15 cellular contexts compared by ENCODE assay signal in the genomic region with DNA sequence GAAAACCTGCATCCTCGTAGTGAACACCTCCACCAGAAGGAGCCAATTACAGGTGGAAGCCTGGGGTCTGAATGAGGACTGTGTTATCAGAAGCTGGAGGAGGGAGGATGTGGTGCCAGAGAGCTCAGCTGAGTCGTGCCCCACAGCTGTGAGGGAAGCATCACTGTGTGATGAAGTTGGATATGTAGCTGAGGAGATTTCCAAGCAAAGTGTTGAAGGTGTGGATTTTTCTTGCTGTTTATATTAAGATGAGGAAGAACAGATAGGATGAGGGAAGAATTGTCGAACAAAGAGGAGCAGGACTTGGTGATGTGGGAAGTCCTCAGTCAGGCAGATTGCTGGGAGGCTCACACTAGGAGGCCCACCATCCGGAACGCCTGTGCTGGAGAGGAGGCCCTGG. TPM values are rescaled to one million over a fixed set of nuclear protein-coding genes. Genes with fewer than 3 reads are reported as not detected.
A peak's percentile ranks its signal among the peaks of the same experiment; 100 is the strongest.
DNase-seq lines count a peak whose midpoint lies in the region; ATAC-seq, FAIRE-seq and TF ChIP-seq lines count a peak whose summit lies in the region.
"Had no signal": no experiment of that assay in that cellular context is flagged by ENCODE, and none has a peak within 500 bp of the region (broad histone marks: within the 10 kb centered on the region; RNA-seq: fewer than 3 reads in every experiment).

No MANE protein-coding gene starts in this region.

- H3K4me3 ChIP-seq in HepG2 (replicated peaks in 1 of 3; ENCODE audit: insufficient read depth in 1 of 3, low read depth in 2 of 3, low read length in 3 of 3) = no peak overlapping the region
- H3K4me3 ChIP-seq in right lobe of liver = no peak overlapping the region
- H3K4me3 ChIP-seq in H1 (ENCODE audit: extremely low read depth in 1 of 4, insufficient read depth in 2 of 4, low read depth in 3 of 4, low read length in 4 of 4) = no peak overlapping the region
- no peak overlapping the region for H3K4me3 ChIP-seq in sigmoid colon
- no peak overlapping the region for H3K4me3 ChIP-seq in heart left ventricle
- H3K4me3 ChIP-seq: K562 had no signal

- H4K20me1 ChIP-seq in HepG2 (ENCODE audit: insufficient read depth, low read length) (peaks cover 23% of the 10 kb centered on the region; the same call in 1 of the 2 replicates), H1 (replicated peaks in 1 of 2; ENCODE audit: control insufficient read depth in 1 of 2, insufficient read depth in 2 of 2, low read length in 2 of 2) (peaks cover 0 to 7% of the 10 kb centered on the region in 2 experiments)

- H2BK5ac ChIP-seq in H1 (ENCODE audit: low read depth, low read length) = peak overlapping the region; percentile 35; the same call in 1 of the 2 replicates

- in situ Hi-C loops in HepG2 (cut with HindIII; ENCODE audit: extremely low pct_ligation_motif_present, low pct_unique_long_range_greater_than_20kb) = no loop called here

- intact Hi-C loops in HepG2 (cut with micrococcal nuclease; ENCODE audit: unreplicated experiment) = no loop called here
- intact Hi-C loops in right lobe of liver (cut with DNase I) = no loop called here
- intact Hi-C loops in sigmoid colon (cut with DNase I) = loop anchor here (5.0 kb wide), 1 partner anchor 35 kb away; no protein-coding TSS in a partner anchor
- intact Hi-C loops in activated T-helper 1 cell treated with anti-CD3 and anti-CD28 coated beads, Interleukin-12 subunit alpha, Interleukin-12 subunit beta, Interleukin-2, Interleukin-4 antibody, amounts not matched to agents 30 ng/mL and 10 ng/mL and 1 ng/mL, durations not matched to agents 14 hours and 24 hours and 36 hours (cut with micrococcal nuclease) = no loop called here
- intact Hi-C loops in heart left ventricle (cut with DNase I) = loop anchor here in 3 of 10 donors (5.0 to 10.0 kb wide), 4 partner anchors 45 to 342 kb away; no protein-coding TSS in a partner anchor

- no peak for DNase-seq in HepG2 (ENCODE audit: low spot score)
- DNase-seq in right lobe of liver = no peak
- no peak for DNase-seq in H1 (ENCODE audit: low read depth in 1 of 2, low spot score in 2 of 2)
- DNase-seq in sigmoid colon = peak; percentile 38
- DNase-seq in foreskin keratinocyte = no peak
- DNase-seq in OCI-M1 (lab: John Stamatoyannopoulos, UW) = no peak
- no peak for DNase-seq in activated T-helper 1 cell treated with anti-CD3 and anti-CD28 coated beads, Interleukin-12 subunit alpha, Interleukin-12 subunit beta, Interleukin-2, Interleukin-4 antibody, amounts not matched to agents 30 ng/mL and 10 ng/mL and 1 ng/mL, durations not matched to agents 14 hours and 24 hours and 36 hours (ENCODE audit: low spot score)
- no peak for DNase-seq in heart left ventricle
- DNase-seq: GF-D8, NCI-H1092, NCI-H446, NCI-H748 treated with DMSO at 0.1 percent for 48 hours, SK-N-SH had no signal

- H3K56ac ChIP-seq in H1 (replicated peaks; ENCODE audit: insufficient read length, low read depth, low read length) = no peak overlapping the region

- peaks cover 34% of the 10 kb centered on the region for H3K79me1 ChIP-seq in H1 (ENCODE audit: low read depth, low read length)

- TF ChIP-seq CTCF in HepG2 (CRISPR knock-in tag; IDR thresholded peaks at IDR 0.05) = no peak
- no peak for TF ChIP-seq CTCF in right lobe of liver (IDR thresholded peaks at IDR 0.05)
- no peak for TF ChIP-seq CTCF in H1 (IDR thresholded peaks at IDR 0.05; ENCODE audit: control extremely low read depth in 1 of 3, insufficient read depth in 1 of 3, low read depth in 1 of 3, low read length in 3 of 3)
- TF ChIP-seq CTCF in sigmoid colon (IDR thresholded peaks at IDR 0.05) = no peak
- TF ChIP-seq CTCF in foreskin keratinocyte (conservative IDR thresholded peaks at IDR 0.05) = no peak
- no peak for TF ChIP-seq CTCF in heart left ventricle (IDR thresholded peaks at IDR 0.05)

- no peak for ATAC-seq in HepG2
- ATAC-seq in right lobe of liver = no peak
- no peak for ATAC-seq in foreskin keratinocyte
- no peak for ATAC-seq in heart left ventricle
- ATAC-seq: K562 had no signal

- no peak overlapping the region for H3K4me3 Mint-ChIP-seq in activated T-helper 1 cell treated with anti-CD3 and anti-CD28 coated beads, Interleukin-12 subunit alpha, Interleukin-12 subunit beta, Interleukin-2, Interleukin-4 antibody, amounts not matched to agents 30 ng/mL and 10 ng/mL and 1 ng/mL, durations not matched to agents 14 hours and 24 hours and 36 hours

- H3K27ac ChIP-seq in HepG2 (ENCODE audit: extremely low read length, insufficient read depth, low read length) = no peak overlapping the region
- no peak overlapping the region for H3K27ac ChIP-seq in right lobe of liver
- H3K27ac ChIP-seq in H1 (ENCODE audit: low read depth, low read length) = no peak overlapping the region
- H3K27ac ChIP-seq in sigmoid colon = no peak overlapping the region
- no peak overlapping the region for H3K27ac ChIP-seq in foreskin keratinocyte
- no peak overlapping the region for H3K27ac ChIP-seq in heart left ventricle

- peaks cover 11% of the 10 kb centered on the region for H3K36me3 Mint-ChIP-seq in activated T-helper 1 cell treated with anti-CD3 and anti-CD28 coated beads, Interleukin-12 subunit alpha, Interleukin-12 subunit beta, Interleukin-2, Interleukin-4 antibody, amounts not matched to agents 30 ng/mL and 10 ng/mL and 1 ng/mL, durations not matched to agents 14 hours and 24 hours and 36 hours (ENCODE audit: low read depth)

- FAIRE-seq in HepG2 (lab: Jason Lieb, UNC) (no peak), H1 (lab: Jason Lieb, UNC) (no peak)
- FAIRE-seq: D721Med, K562 had no signal

- no peak overlapping the region for H2BK15ac ChIP-seq in H1 (ENCODE audit: low read length)

- no peak overlapping the region for H3K18ac ChIP-seq in H1 (ENCODE audit: extremely low read depth, low read length)

- H3K36me3 ChIP-seq in HepG2 (replicated peaks in 1 of 2; ENCODE audit: control insufficient read depth in 1 of 2, insufficient read depth in 2 of 2, low read length in 2 of 2) = peaks cover 3 to 5% of the 10 kb centered on the region in 2 experiments; a peak in 3 of 5 replicates
- H3K36me3 ChIP-seq in right lobe of liver = peaks cover 0 to 3% (median 0%) of the 10 kb centered on the region in 4 donors
- no peaks in the 10 kb centered on the region; a peak in 3 of 8 replicates for H3K36me3 ChIP-seq in H1 (ENCODE audit: control insufficient read depth in 2 of 4, insufficient read depth in 4 of 4, low read length in 3 of 4)
- H3K36me3 ChIP-seq in sigmoid colon = no peaks in the 10 kb centered on the region
- peaks cover 0 to 27% (median 0%) of the 10 kb centered on the region in 9 donors for H3K36me3 ChIP-seq in heart left ventricle

- H3K27me3 Mint-ChIP-seq in activated T-helper 1 cell treated with anti-CD3 and anti-CD28 coated beads, Interleukin-12 subunit alpha, Interleukin-12 subunit beta, Interleukin-2, Interleukin-4 antibody, amounts not matched to agents 30 ng/mL and 10 ng/mL and 1 ng/mL, durations not matched to agents 14 hours and 24 hours and 36 hours (ENCODE audit: insufficient read depth) = peaks cover 14% of the 10 kb centered on the region

- no peak overlapping the region for H4K5ac ChIP-seq in H1 (ENCODE audit: insufficient read length, low read depth, low read length)

- H3K9me3 ChIP-seq in HepG2 (ENCODE audit: low read length) = no peaks in the 10 kb centered on the region
- no peaks in the 10 kb centered on the region for H3K9me3 ChIP-seq in right lobe of liver
- no peaks in the 10 kb centered on the region for H3K9me3 ChIP-seq in H1 (ENCODE audit: insufficient read depth in 2 of 2, low read depth in 1 of 2, low read length in 1 of 2)
- no peaks in the 10 kb centered on the region for H3K9me3 ChIP-seq in sigmoid colon
- peaks cover 0 to 8% (median 0%) of the 10 kb centered on the region in 12 donors for H3K9me3 ChIP-seq in heart left ventricle
- H3K9me3 ChIP-seq: SK-N-SH had no signal

- CTCF ChIA-PET in HepG2 (lab: Yijun Ruan, JAX; ENCODE audit: low intra/inter-chr PET ratio, low total read pairs) = no interaction called here
- CTCF ChIA-PET in H1 (lab: Charles Lee; ENCODE audit: partially characterized antibody) = interaction anchor here (1.4 to 1.6 kb wide), 2 partner anchors 10 to 29 kb away, joined by 3 read pairs; no protein-coding TSS in a partner anchor

- H3K9ac ChIP-seq in HepG2 (ENCODE audit: insufficient read depth, low read depth, low read length) (no peak overlapping the region), H1 (replicated peaks in 1 of 4; ENCODE audit: extremely low read depth in 1 of 4, low read depth in 3 of 4, low read length in 3 of 4) (no peak overlapping the region)
- H3K9ac ChIP-seq: SK-N-SH had no signal

- TF ChIP-seq EP300 in HepG2 (IDR thresholded peaks at IDR 0.05; ENCODE audit: low read depth in 2 of 2, low read length in 2 of 2) = no peak
- TF ChIP-seq EP300 in HepG2 (CRISPR knock-in tag; IDR thresholded peaks at IDR 0.05; ENCODE audit: borderline replicate concordance) = no peak
- no peak for TF ChIP-seq EP300 in H1 (IDR thresholded peaks at IDR 0.05; ENCODE audit: borderline replicate concordance in 1 of 2, low read depth in 2 of 2, low read length in 2 of 2)
- TF ChIP-seq EP300 in sigmoid colon (IDR thresholded peaks at IDR 0.05) = no peak

- H3K4me1 ChIP-seq in HepG2 (ENCODE audit: insufficient read depth, low read length) = peaks cover 78% of the 10 kb centered on the region
- H3K4me1 ChIP-seq in right lobe of liver = peaks cover 0 to 55% (median 11%) of the 10 kb centered on the region in 4 donors
- H3K4me1 ChIP-seq in H1 (replicated peaks in 1 of 4; ENCODE audit: control insufficient read depth in 3 of 4, insufficient read depth in 4 of 4, low read length in 3 of 4) = peaks cover 0 to 8% (median 6%) of the 10 kb centered on the region in 4 experiments; a peak in 5 of 7 replicates
- peaks cover 0 to 31% (median 15%) of the 10 kb centered on the region in 4 donors for H3K4me1 ChIP-seq in sigmoid colon
- no peaks in the 10 kb centered on the region for H3K4me1 ChIP-seq in foreskin keratinocyte
- peaks cover 0 to 34% (median 12%) of the 10 kb centered on the region in 12 donors for H3K4me1 ChIP-seq in heart left ventricle

- no peak overlapping the region for H2BK120ac ChIP-seq in H1 (replicated peaks; ENCODE audit: low read depth, low read length)

- H3K79me2 ChIP-seq in HepG2 (ENCODE audit: insufficient read depth, low read length) (peaks cover 81% of the 10 kb centered on the region), H1 (ENCODE audit: control insufficient read depth in 1 of 2, insufficient read depth in 2 of 2, low read length in 2 of 2) (peaks cover 7 to 64% of the 10 kb centered on the region in 2 experiments)

- TF ChIP-seq POLR2A in HepG2 (IDR thresholded peaks at IDR 0.05; ENCODE audit: insufficient read depth in 1 of 2, low read depth in 2 of 2, low read length in 2 of 2) (no peak), right lobe of liver (IDR thresholded peaks at IDR 0.05) (no peak), H1 (IDR thresholded peaks at IDR 0.05; ENCODE audit: control extremely low read depth in 1 of 2, low read depth in 2 of 2, low read length in 2 of 2) (no peak), sigmoid colon (IDR thresholded peaks at IDR 0.05) (no peak), heart left ventricle (IDR thresholded peaks at IDR 0.05) (no peak)

- H3K4me1 Mint-ChIP-seq in activated T-helper 1 cell treated with anti-CD3 and anti-CD28 coated beads, Interleukin-12 subunit alpha, Interleukin-12 subunit beta, Interleukin-2, Interleukin-4 antibody, amounts not matched to agents 30 ng/mL and 10 ng/mL and 1 ng/mL, durations not matched to agents 14 hours and 24 hours and 36 hours (ENCODE audit: low read depth) = peaks cover 31% of the 10 kb centered on the region

- H4K8ac ChIP-seq in H1 (ENCODE audit: extremely low read depth, insufficient read depth, low read length) = no peak overlapping the region

- H2AFZ ChIP-seq in HepG2 (ENCODE audit: low read length) (no peak overlapping the region), H1 (ENCODE audit: low read length) (no peak overlapping the region)

- H3K27ac Mint-ChIP-seq in activated T-helper 1 cell treated with anti-CD3 and anti-CD28 coated beads, Interleukin-12 subunit alpha, Interleukin-12 subunit beta, Interleukin-2, Interleukin-4 antibody, amounts not matched to agents 30 ng/mL and 10 ng/mL and 1 ng/mL, durations not matched to agents 14 hours and 24 hours and 36 hours = no peak overlapping the region

- H3K9me3 Mint-ChIP-seq in activated T-helper 1 cell treated with anti-CD3 and anti-CD28 coated beads, Interleukin-12 subunit alpha, Interleukin-12 subunit beta, Interleukin-2, Interleukin-4 antibody, amounts not matched to agents 30 ng/mL and 10 ng/mL and 1 ng/mL, durations not matched to agents 14 hours and 24 hours and 36 hours = no peaks in the 10 kb centered on the region

- no peak overlapping the region for H2BK12ac ChIP-seq in H1 (ENCODE audit: low read depth, low read length)

- BruUV-seq in HepG2 (replicated peaks; lab: Mats Ljungman, UMichigan) = no TSS peak

- H3K4me2 ChIP-seq in HepG2 (ENCODE audit: low read depth, low read length) (peak overlapping the region; percentile 36; the same call in 1 of the 2 replicates), H1 (ENCODE audit: insufficient read depth in 1 of 2, low read depth in 2 of 2, low read length in 2 of 2) (no peak overlapping the region)
- H3K4me2 ChIP-seq: SK-N-SH had no signal

- H3K14ac ChIP-seq in H1 (ENCODE audit: insufficient read length) = no peak overlapping the region

- H2AK5ac ChIP-seq in H1 (ENCODE audit: low read depth, low read length) = no peak overlapping the region

- H4K91ac ChIP-seq in H1 (replicated peaks; ENCODE audit: insufficient read length, low read length) = no peak overlapping the region

- no peak overlapping the region for H2BK20ac ChIP-seq in H1 (ENCODE audit: low read length)

- no peak for TF ChIP-seq RAD21 in HepG2 (CRISPR knock-in tag; IDR thresholded peaks at IDR 0.05)
- TF ChIP-seq RAD21 in H1 (IDR thresholded peaks at IDR 0.05 in 1 of 2, conservative IDR thresholded peaks at IDR 0.05 in 1 of 2; ENCODE audit: low read depth in 2 of 2, low read length in 2 of 2) = no peak

- H3K23ac ChIP-seq in H1 (ENCODE audit: insufficient read length) = no peak overlapping the region

- 89% methylated on average over 3 of the region's 5 CpGs for WGBS in HepG2 (ENCODE audit: low lambda C conversion rate)
- WGBS in right lobe of liver (ENCODE audit: insufficient coverage, low coverage, low lambda C conversion rate, missing lambda C conversion rate) = 76% methylated on average over 4 of the region's 5 CpGs
- WGBS in H1 (ENCODE audit: extremely low coverage in 1 of 2, insufficient coverage in 1 of 2, insufficient read length in 1 of 2, insufficient replicate concordance in 2 of 2, low coverage in 1 of 2, low lambda C conversion rate in 2 of 2, missing lambda C conversion rate in 1 of 2), 2 experiments = 82% methylated on average over 5 of the region's 5 CpGs; no CpG with 5 or more reads in 1 of the 2 experiments
- WGBS in sigmoid colon, 2 donors = 88 to 90% methylated on average over 5 of the region's 5 CpGs
- 90 to 94% (median 93%) methylated on average over 5 of the region's 5 CpGs for WGBS in heart left ventricle, 4 donors

- H3K4ac ChIP-seq in H1 (replicated peaks; ENCODE audit: insufficient read length, low read depth, low read length) = no peak overlapping the region

- H3K23me2 ChIP-seq in H1 (ENCODE audit: low read depth, low read length) = peaks cover 15% of the 10 kb centered on the region

- H3K27me3 ChIP-seq in HepG2 (ENCODE audit: control insufficient read depth in 1 of 2, insufficient read depth in 2 of 2, low read length in 2 of 2) (no peaks in the 10 kb centered on the region; a peak in 1 of 5 replicates), right lobe of liver (no peaks in the 10 kb centered on the region), H1 (replicated peaks in 1 of 4; ENCODE audit: control insufficient read depth in 3 of 4, extremely low read depth in 1 of 4, insufficient read depth in 3 of 4, low read length in 3 of 4) (no peaks in the 10 kb centered on the region), sigmoid colon (no peaks in the 10 kb centered on the region), foreskin keratinocyte (no peaks in the 10 kb centered on the region), heart left ventricle (no peaks in the 10 kb centered on the region)

- POLR2A ChIA-PET in HepG2 (lab: Yijun Ruan, JAX) (no interaction called here), H1 (lab: Charles Lee; ENCODE audit: partially characterized antibody) (interaction anchor here (0.8 to 1.4 kb wide), 2 partner anchors 16 to 74 kb away, joined by 3 read pairs; no protein-coding TSS in a partner anchor)

RNA-seq across cellular contexts. Expression of a gene that starts 4.4 kb away (rescaled TPM):
- total RNA-seq in HepG2 (2016; rRNA removed; fragmentation: Illumina TruSeq; extraction: Trizol) (15.2 and 15.6 TPM in 2 replicates), right lobe of liver (10 to 100 TPM; 12.5 to 47.2 (median 36.3) TPM), sigmoid colon (10 to 100 TPM in 3 of 4 donors, 1 to 10 TPM in 1; 6.9 to 21.3 (median 15.1) TPM), foreskin keratinocyte (3.5 and 4.4 TPM in 2 replicates), heart left ventricle (10 to 100 TPM in 8 of 9 donors, 1 to 10 TPM in 1; 5.5 to 30.2 (median 13.7) TPM)
- total RNA-seq in HepG2 (2016; cell fraction: cytosol; rRNA removed; fragmentation: Illumina TruSeq; extraction: Trizol; ENCODE audit: low read depth) = 5.8 and 6.2 TPM in 2 replicates
- 13.5 and 15.3 TPM in 2 replicates for total RNA-seq in HepG2 (2016; cell fraction: insoluble cytoplasmic fraction; rRNA removed; fragmentation: Illumina TruSeq; extraction: Trizol)
- 12.0 and 13.1 TPM in 2 replicates for total RNA-seq in HepG2 (2016; cell fraction: membrane; rRNA removed; fragmentation: Illumina TruSeq; extraction: Trizol)
- total RNA-seq in HepG2 (2016; cell fraction: nucleus; rRNA removed; fragmentation: Illumina TruSeq; extraction: Trizol) = 6.5 and 7.9 TPM in 2 replicates
- polyA plus RNA-seq in HepG2 (2011; rRNA removed) (27.3 and 30.5 TPM in 2 replicates), H1 (2011; rRNA removed) (14.8 and 21.5 TPM in 2 replicates), sigmoid colon (10 to 100 TPM; 48.8 to 61.7 (median 59.5) TPM), foreskin keratinocyte (3.8 TPM in 2 replicates), heart left ventricle (10 to 100 TPM in 1 of 2 donors, 1 to 10 TPM in 1; 7.4 to 17.3 TPM)
- polyA plus RNA-seq in HepG2 (2011; cell fraction: cytosol; rRNA removed) = 28.4 and 39.0 TPM in 2 replicates
- 12.0 and 13.8 TPM in 2 replicates for polyA plus RNA-seq in HepG2 (2011; cell fraction: nucleus; rRNA removed)
- polyA plus RNA-seq in HepG2 (2012) = 14.6 and 20.9 TPM in 2 replicates
- 4.5 and 5.9 TPM in 2 replicates for polyA plus RNA-seq in HepG2 (2016; cell fraction: cytosol; fragmentation: Illumina TruSeq; extraction: Trizol; ENCODE audit: low read depth)
- 13.3 and 15.2 TPM in 2 replicates for polyA plus RNA-seq in HepG2 (2016; cell fraction: insoluble cytoplasmic fraction; fragmentation: Illumina TruSeq; extraction: Trizol; ENCODE audit: low read depth)
- polyA plus RNA-seq in HepG2 (2016; cell fraction: membrane; fragmentation: Illumina TruSeq; extraction: Trizol; ENCODE audit: low read depth) = 7.5 and 8.5 TPM in 2 replicates
- polyA plus RNA-seq in HepG2 (2016; cell fraction: nucleus; fragmentation: Illumina TruSeq; extraction: Trizol; ENCODE audit: insufficient read depth, low read depth) = 9.6 and 9.8 TPM in 2 replicates
- polyA minus RNA-seq in HepG2 (2011; rRNA and poly(A)+ RNA removed; ENCODE audit: low replicate concordance) = 7.5 and 23.0 TPM in 2 replicates
- 12.6 and 15.1 TPM in 2 replicates for polyA minus RNA-seq in HepG2 (2011; cell fraction: cytosol; rRNA and poly(A)+ RNA removed)
- polyA minus RNA-seq in HepG2 (2011; cell fraction: nucleus; rRNA and poly(A)+ RNA removed) = 8.2 TPM in 2 replicates
- 24.7 and 27.9 TPM in 2 replicates for total RNA-seq in H1 (2021; fragmentation: NEBNext Ultra II Directional; extraction: Animal tissue kit (Norgen Biotek cat#: 25700))
- 23.6 TPM for polyA plus RNA-seq in H1 (2011; cell fraction: cytosol; rRNA removed)
- 14.3 TPM for polyA plus RNA-seq in H1 (2011; cell fraction: nucleus; rRNA removed)
- polyA plus RNA-seq in H1 (2012, experiment 1 of 2) = 17.1 to 20.8 TPM (median 17.7 TPM) in 4 replicates
- 24.0 TPM for polyA plus RNA-seq in H1 (2012, experiment 2 of 2)
- 16.4 TPM for polyA plus RNA-seq in H1 (2013, experiment 1 of 2)
- polyA plus RNA-seq in H1 (2013, experiment 2 of 2) = 16.1 TPM
- polyA minus RNA-seq in H1 (2011; rRNA and poly(A)+ RNA removed) = 8.5 and 11.9 TPM in 2 replicates
- 11.2 TPM for polyA minus RNA-seq in H1 (2011; cell fraction: cytosol; rRNA and poly(A)+ RNA removed)
- polyA minus RNA-seq in H1 (2011; cell fraction: nucleus; rRNA and poly(A)+ RNA removed) = 4.9 TPM
- total RNA-seq in activated T-helper 1 cell treated with anti-CD3 and anti-CD28 coated beads, Interleukin-12 subunit alpha, Interleukin-12 subunit beta, Interleukin-2, Interleukin-4 antibody, amounts not matched to agents 30 ng/mL and 10 ng/mL and 1 ng/mL, durations not matched to agents 14 hours and 24 hours and 36 hours = 1.1 and 1.5 TPM in 2 replicates

RNA-seq across cellular contexts. Expression of a gene that starts 58.3 kb away (rescaled TPM):
- total RNA-seq in HepG2 (2016; rRNA removed; fragmentation: Illumina TruSeq; extraction: Trizol) (18.5 and 19.0 TPM in 2 replicates), right lobe of liver (10 to 100 TPM; 24.2 to 41.9 (median 29.9) TPM), sigmoid colon (10 to 100 TPM; 33.5 to 41.1 (median 37.2) TPM), foreskin keratinocyte (18.2 and 20.6 TPM in 2 replicates), heart left ventricle (10 to 100 TPM; 19.2 to 31.4 (median 25.0) TPM)
- 5.5 and 6.3 TPM in 2 replicates for total RNA-seq in HepG2 (2016; cell fraction: cytosol; rRNA removed; fragmentation: Illumina TruSeq; extraction: Trizol; ENCODE audit: low read depth)
- 18.9 and 19.7 TPM in 2 replicates for total RNA-seq in HepG2 (2016; cell fraction: insoluble cytoplasmic fraction; rRNA removed; fragmentation: Illumina TruSeq; extraction: Trizol)
- 12.5 and 13.8 TPM in 2 replicates for total RNA-seq in HepG2 (2016; cell fraction: membrane; rRNA removed; fragmentation: Illumina TruSeq; extraction: Trizol)
- total RNA-seq in HepG2 (2016; cell fraction: nucleus; rRNA removed; fragmentation: Illumina TruSeq; extraction: Trizol) = 20.9 and 21.0 TPM in 2 replicates
- polyA plus RNA-seq in HepG2 (2011; rRNA removed) (23.2 and 27.0 TPM in 2 replicates), H1 (2011; rRNA removed) (35.5 and 38.2 TPM in 2 replicates), sigmoid colon (10 to 100 TPM; 24.6 to 33.0 (median 30.3) TPM), foreskin keratinocyte (17.6 and 19.4 TPM in 2 replicates), heart left ventricle (10 to 100 TPM; 22.4 to 22.8 TPM)
- polyA plus RNA-seq in HepG2 (2011; cell fraction: cytosol; rRNA removed) = 24.7 and 25.6 TPM in 2 replicates
- 81.1 and 85.3 TPM in 2 replicates for polyA plus RNA-seq in HepG2 (2011; cell fraction: nucleus; rRNA removed)
- 18.2 and 22.0 TPM in 2 replicates for polyA plus RNA-seq in HepG2 (2012)
- 5.1 and 5.8 TPM in 2 replicates for polyA plus RNA-seq in HepG2 (2016; cell fraction: cytosol; fragmentation: Illumina TruSeq; extraction: Trizol; ENCODE audit: low read depth)
- polyA plus RNA-seq in HepG2 (2016; cell fraction: insoluble cytoplasmic fraction; fragmentation: Illumina TruSeq; extraction: Trizol; ENCODE audit: low read depth) = 18.8 and 20.5 TPM in 2 replicates
- polyA plus RNA-seq in HepG2 (2016; cell fraction: membrane; fragmentation: Illumina TruSeq; extraction: Trizol; ENCODE audit: low read depth) = 10.7 and 10.9 TPM in 2 replicates
- polyA plus RNA-seq in HepG2 (2016; cell fraction: nucleus; fragmentation: Illumina TruSeq; extraction: Trizol; ENCODE audit: insufficient read depth, low read depth) = 43.2 and 44.7 TPM in 2 replicates
- polyA minus RNA-seq in HepG2 (2011; rRNA and poly(A)+ RNA removed; ENCODE audit: low replicate concordance) = 19.3 and 20.3 TPM in 2 replicates
- polyA minus RNA-seq in HepG2 (2011; cell fraction: cytosol; rRNA and poly(A)+ RNA removed) = 4.0 and 5.5 TPM in 2 replicates
- 19.4 and 22.9 TPM in 2 replicates for polyA minus RNA-seq in HepG2 (2011; cell fraction: nucleus; rRNA and poly(A)+ RNA removed)
- total RNA-seq in H1 (2021; fragmentation: NEBNext Ultra II Directional; extraction: Animal tissue kit (Norgen Biotek cat#: 25700)) = 23.6 and 25.4 TPM in 2 replicates
- polyA plus RNA-seq in H1 (2011; cell fraction: cytosol; rRNA removed) = 36.4 TPM
- 55.1 TPM for polyA plus RNA-seq in H1 (2011; cell fraction: nucleus; rRNA removed)
- polyA plus RNA-seq in H1 (2012, experiment 1 of 2) = 23.7 to 27.2 TPM (median 25.9 TPM) in 4 replicates
- 17.0 TPM for polyA plus RNA-seq in H1 (2012, experiment 2 of 2)
- polyA plus RNA-seq in H1 (2013, experiment 1 of 2) = 20.8 TPM
- 20.3 TPM for polyA plus RNA-seq in H1 (2013, experiment 2 of 2)
- polyA minus RNA-seq in H1 (2011; rRNA and poly(A)+ RNA removed) = 17.3 and 21.0 TPM in 2 replicates
- polyA minus RNA-seq in H1 (2011; cell fraction: cytosol; rRNA and poly(A)+ RNA removed) = 8.7 TPM
- 14.9 TPM for polyA minus RNA-seq in H1 (2011; cell fraction: nucleus; rRNA and poly(A)+ RNA removed)
- 22.0 and 22.2 TPM in 2 replicates for total RNA-seq in activated T-helper 1 cell treated with anti-CD3 and anti-CD28 coated beads, Interleukin-12 subunit alpha, Interleukin-12 subunit beta, Interleukin-2, Interleukin-4 antibody, amounts not matched to agents 30 ng/mL and 10 ng/mL and 1 ng/mL, durations not matched to agents 14 hours and 24 hours and 36 hours
